8 cellular contexts compared by ENCODE assay signal in the genomic region with DNA sequence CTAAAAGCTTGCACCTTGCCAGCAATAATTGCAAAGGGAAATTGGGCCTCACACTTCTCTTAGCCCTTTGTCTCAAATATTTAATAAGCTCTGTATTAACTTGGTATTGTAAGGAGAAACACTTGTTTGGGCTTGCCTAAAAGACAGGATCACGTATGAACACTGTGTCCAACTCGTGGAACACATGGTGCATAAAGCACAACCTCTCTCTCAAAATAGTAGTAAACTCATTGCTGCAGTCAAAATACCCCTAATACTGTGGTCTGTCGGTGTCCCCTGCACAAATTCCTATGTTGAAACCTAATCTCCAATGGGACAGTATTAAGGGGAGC. TPM values are rescaled to one million over a fixed set of nuclear protein-coding genes. Genes with fewer than 3 reads are reported as not detected.
DNase-seq lines count a peak whose midpoint lies in the region; ATAC-seq, FAIRE-seq and TF ChIP-seq lines count a peak whose summit lies in the region.

No MANE protein-coding gene starts in this region.

- H4K20me1 ChIP-seq in K562 (replicated peaks; ENCODE audit: control insufficient read depth, insufficient read depth, low read length): no peaks in the 10 kb centered on the region; the same call in 1 of the 2 replicates

- ATAC-seq in HG02981 (IDR thresholded peaks at IDR 0.05; ENCODE audit: unreplicated experiment) (peak; percentile 4), K562 (no peak; the same call in 1 of the 3 replicates), HG02840 (IDR thresholded peaks at IDR 0.05; ENCODE audit: low FRiP score, unreplicated experiment) (no peak)

- peaks cover 3% of the 10 kb centered on the region for H3K36me3 ChIP-seq in ES-I3 (ENCODE audit: insufficient read depth, low read length)
- peaks cover 37% of the 10 kb centered on the region; the same call in 2 of the 3 replicates for H3K36me3 ChIP-seq in K562 (ENCODE audit: control insufficient read depth, insufficient read depth, low read length)
- H3K36me3 ChIP-seq in mesendoderm (ENCODE audit: control insufficient read depth, insufficient read depth, low read length): no peaks in the 10 kb centered on the region

- no peak overlapping the region for H2AK5ac ChIP-seq in mesendoderm (ENCODE audit: low read length)

- H3K9me3 ChIP-seq in ES-I3 (ENCODE audit: control insufficient read depth, insufficient read depth, low read length) (no peaks in the 10 kb centered on the region), K562 (replicated peaks; ENCODE audit: control insufficient read depth, insufficient read depth, low read depth, low read length) (no peaks in the 10 kb centered on the region)

- H3K9ac ChIP-seq in ES-I3 (ENCODE audit: low read depth, low read length) (peak overlapping the region; percentile 91), K562 (ENCODE audit: insufficient read depth in 1 of 2, low read depth in 2 of 2, low read length in 2 of 2) (peak overlapping the region; percentile 55 to 98; a peak in 3 of 4 replicates), mesendoderm (ENCODE audit: low read length) (peak overlapping the region; percentile 71)

- peak overlapping the region; percentile 85 for H2AFZ ChIP-seq in K562 (ENCODE audit: low read depth, low read length)

- H3K23ac ChIP-seq in mesendoderm (ENCODE audit: low read length): no peak overlapping the region

- H2BK15ac ChIP-seq in mesendoderm (replicated peaks; ENCODE audit: low read depth): no peak overlapping the region

- H3K27me3 ChIP-seq in K562 (ENCODE audit: control insufficient read depth in 2 of 2, insufficient read depth in 2 of 2, low read length in 2 of 2) (no peaks in the 10 kb centered on the region), mesendoderm (ENCODE audit: insufficient read depth, low read length, poor library complexity) (no peaks in the 10 kb centered on the region)

- no peaks in the 10 kb centered on the region for H3K9me1 ChIP-seq in K562 (ENCODE audit: control insufficient read depth, insufficient read depth, low read length)

- TSS peak; percentile 82 for BruUV-seq in K562 (replicated peaks; lab: Mats Ljungman, UMichigan)

- no peak overlapping the region for H3K18ac ChIP-seq in mesendoderm (ENCODE audit: low read length)

- H3K79me2 ChIP-seq in K562 (ENCODE audit: control insufficient read depth, insufficient read depth, low read length) (peaks cover 41% of the 10 kb centered on the region), mesendoderm (ENCODE audit: control insufficient read depth, insufficient read depth, low read length) (peaks cover 14% of the 10 kb centered on the region)

- no peak overlapping the region for H3K4ac ChIP-seq in mesendoderm (ENCODE audit: low read depth, low read length)

- POLR2A ChIA-PET in K562 (lab: Yijun Ruan, JAX): interaction anchor here (0.6 to 1.7 kb wide), 6 partner anchors 9 to 156 kb away, joined by 3 to 7 read pairs (median 4); no protein-coding TSS in a partner anchor

- H3K4me3 ChIP-seq in K562 (peak overlapping the region; percentile 93), mesendoderm (ENCODE audit: low read length) (peak overlapping the region; percentile 56)

- DNase-seq in K562 (ENCODE audit: extremely low read depth in 1 of 4, low spot score in 3 of 4): no peak
- no peak for DNase-seq in mesendoderm
- no peak for DNase-seq in stimulated activated naive CD4-positive, alpha-beta T cell treated with Interleukin-2 at 50 U/mL for 16 hours (lab: John Stamatoyannopoulos, UW)
- no peak for DNase-seq in nucleus accumbens (lab: John Stamatoyannopoulos, UW)
- DNase-seq in KG1 (lab: John Stamatoyannopoulos, UW): no peak

- H4K8ac ChIP-seq in mesendoderm (ENCODE audit: low read depth, low read length): no peak overlapping the region

- FAIRE-seq in K562 (lab: Jason Lieb, UNC): peak; percentile 19

- H3K27ac ChIP-seq in K562 (ENCODE audit: extremely low read depth, low read depth, low read length) (peak overlapping the region; percentile 95), mesendoderm (ENCODE audit: low read depth, low read length) (no peak overlapping the region)

- intact Hi-C loops in K562 (cut with micrococcal nuclease): no loop called here

- TF ChIP-seq RAD21 in K562 (CRISPR knock-in tag; conservative IDR thresholded peaks at IDR 0.05 in 1 of 2, IDR thresholded peaks at IDR 0.05 in 1 of 2): no peak

- 15% methylated on average over 3 of the region's 3 CpGs for WGBS in K562 (ENCODE audit: insufficient coverage, low coverage, missing lambda C conversion rate)
- no CpG with 5 or more reads among the region's 3 CpGs for WGBS in mesendoderm (ENCODE audit: extremely low coverage, insufficient coverage, low lambda C conversion rate)

- no peak for TF ChIP-seq EP300 in K562 (IDR thresholded peaks at IDR 0.05; ENCODE audit: low read length)

- TF ChIP-seq POLR2A in K562 (conservative IDR thresholded peaks at IDR 0.05): no peak

- in situ Hi-C loops in K562 (cut with MboI): no loop called here

- H3K4me1 ChIP-seq in ES-I3 (ENCODE audit: insufficient read depth, low read length) (no peaks in the 10 kb centered on the region), K562 (replicated peaks in 1 of 2; ENCODE audit: control insufficient read depth in 2 of 2, insufficient read depth in 2 of 2, low read length in 2 of 2) (peaks cover 0 to 7% of the 10 kb centered on the region in 2 experiments; a peak in 2 of 5 replicates), mesendoderm (ENCODE audit: control insufficient read depth, low read depth, low read length) (no peaks in the 10 kb centered on the region)

- H2BK120ac ChIP-seq in mesendoderm (ENCODE audit: low read depth, low read length): no peak overlapping the region

- CTCF ChIA-PET in K562 (lab: Yijun Ruan, JAX; ENCODE audit: low intra/inter-chr PET ratio): no interaction called here

- H3K4me2 ChIP-seq in K562 (ENCODE audit: insufficient read depth, low read length) (peak overlapping the region; percentile 96), mesendoderm (ENCODE audit: low read length) (peak overlapping the region; percentile 89)

- H3K79me1 ChIP-seq in mesendoderm (ENCODE audit: low read length): peaks cover 8% of the 10 kb centered on the region

- H3K56ac ChIP-seq in mesendoderm (ENCODE audit: low read length): peak overlapping the region; percentile 66

- no peak for TF ChIP-seq CTCF in K562 (IDR thresholded peaks at IDR 0.05 in 2 of 3, conservative IDR thresholded peaks at IDR 0.05 in 1 of 3; ENCODE audit: insufficient read depth in 2 of 3, low read depth in 1 of 3, low read length in 3 of 3)

- no peak overlapping the region for H2BK5ac ChIP-seq in mesendoderm (ENCODE audit: low read length)

- H4K5ac ChIP-seq in mesendoderm (ENCODE audit: low read length): peak overlapping the region; percentile 50

RNA-seq across cellular contexts. Expression of a gene that starts 0.4 kb away (rescaled TPM):
- 20.0 and 109 TPM in 2 replicates for total RNA-seq in K562 (2011; cell fraction: chromatin; rRNA removed; ENCODE audit: low replicate concordance)
- 13.7 and 18.2 TPM in 2 replicates for total RNA-seq in K562 (2011; cell fraction: nucleolus; rRNA removed)
- total RNA-seq in K562 (2011; cell fraction: nucleoplasm; rRNA removed): 20.6 and 33.0 TPM in 2 replicates
- total RNA-seq in K562 (2014; rRNA removed): 7.1 and 9.5 TPM in 2 replicates
- total RNA-seq in K562 (2014; rRNA removed; fragmentation: Illumina TruSeq; extraction: Trizol): 13.9 and 18.6 TPM in 2 replicates
- total RNA-seq in K562 (2015; rRNA removed; fragmentation: Illumina TruSeq; extraction: Trizol): 11.2 and 13.7 TPM in 2 replicates
- 10.9 and 12.3 TPM in 2 replicates for total RNA-seq in K562 (2021)
- 11.3 and 11.8 TPM in 2 replicates for polyA plus RNA-seq in K562 (2011; rRNA removed)
- polyA plus RNA-seq in K562 (2011; cell fraction: cytosol; rRNA removed): 2.1 and 3.2 TPM in 2 replicates
- polyA plus RNA-seq in K562 (2011; cell fraction: nucleus; rRNA removed): 9.1 and 10.1 TPM in 2 replicates
- polyA plus RNA-seq in K562 (2012): 6.7 and 10.2 TPM in 2 replicates
- polyA plus RNA-seq in K562 (2014; fragmentation: Illumina TruSeq; extraction: Trizol): 8.9 and 10.3 TPM in 2 replicates
- polyA plus RNA-seq in K562 (2014; fragmentation: Nextera tagmentation; extraction: Ambion mirVana): 1 to 10 TPM; 3.1 to 3.7 TPM
- 6.2 and 7.2 TPM in 2 replicates for polyA plus RNA-seq in K562 (2014; rRNA removed)
- polyA minus RNA-seq in K562 (2011; rRNA and poly(A)+ RNA removed): 23.0 and 37.6 TPM in 2 replicates
- polyA minus RNA-seq in K562 (2011; cell fraction: cytosol; rRNA and poly(A)+ RNA removed): 9.6 and 10.0 TPM in 2 replicates
- polyA minus RNA-seq in K562 (2011; cell fraction: nucleus; rRNA and poly(A)+ RNA removed): 13.1 and 18.0 TPM in 2 replicates
- polyA plus RNA-seq in mesendoderm (2013, experiment 1 of 2): 10.9 TPM
- 11.2 TPM for polyA plus RNA-seq in mesendoderm (2013, experiment 2 of 2)

RNA-seq across cellular contexts. Expression of a gene that starts 27.6 kb away (rescaled TPM):
- total RNA-seq in K562 (2011; cell fraction: chromatin; rRNA removed; ENCODE audit: low replicate concordance): 34.9 and 77.4 TPM in 2 replicates
- 20.9 and 22.8 TPM in 2 replicates for total RNA-seq in K562 (2011; cell fraction: nucleolus; rRNA removed)
- 42.0 and 48.9 TPM in 2 replicates for total RNA-seq in K562 (2011; cell fraction: nucleoplasm; rRNA removed)
- total RNA-seq in K562 (2014; rRNA removed) (23.2 and 28.9 TPM in 2 replicates), K562 (2014; rRNA removed; fragmentation: Illumina TruSeq; extraction: Trizol) (35.4 and 40.9 TPM in 2 replicates), K562 (2015; rRNA removed; fragmentation: Illumina TruSeq; extraction: Trizol) (33.9 and 38.6 TPM in 2 replicates), K562 (2021) (31.2 and 33.8 TPM in 2 replicates)
- polyA plus RNA-seq in K562 (2011; rRNA removed) (42.5 and 58.2 TPM in 2 replicates), K562 (2014; fragmentation: Illumina TruSeq; extraction: Trizol) (30.7 and 45.2 TPM in 2 replicates), K562 (2014; fragmentation: Nextera tagmentation; extraction: Ambion mirVana) (10 to 100 TPM; 58.3 to 80.0 TPM), K562 (2014; rRNA removed) (36.7 and 42.0 TPM in 2 replicates)
- polyA plus RNA-seq in K562 (2011; cell fraction: cytosol; rRNA removed): 11.9 and 19.8 TPM in 2 replicates
- 37.5 and 53.9 TPM in 2 replicates for polyA plus RNA-seq in K562 (2011; cell fraction: nucleus; rRNA removed)
- polyA plus RNA-seq in K562 (2012): 28.0 and 29.6 TPM in 2 replicates
- 28.8 and 29.4 TPM in 2 replicates for polyA minus RNA-seq in K562 (2011; rRNA and poly(A)+ RNA removed)
- 9.5 and 9.9 TPM in 2 replicates for polyA minus RNA-seq in K562 (2011; cell fraction: cytosol; rRNA and poly(A)+ RNA removed)
- 24.2 and 38.8 TPM in 2 replicates for polyA minus RNA-seq in K562 (2011; cell fraction: nucleus; rRNA and poly(A)+ RNA removed)
- polyA plus RNA-seq in mesendoderm (2013, experiment 1 of 2): 54.4 TPM
- polyA plus RNA-seq in mesendoderm (2013, experiment 2 of 2): 53.9 TPM

RNA-seq across cellular contexts. Expression of a gene that starts 32.2 kb away (rescaled TPM):
- 6.7 and 11.2 TPM in 2 replicates for total RNA-seq in K562 (2011; cell fraction: chromatin; rRNA removed; ENCODE audit: low replicate concordance)
- total RNA-seq in K562 (2011; cell fraction: nucleolus; rRNA removed): 10.8 TPM in 2 replicates
- total RNA-seq in K562 (2011; cell fraction: nucleoplasm; rRNA removed): 14.4 and 14.6 TPM in 2 replicates
- 11.3 and 11.9 TPM in 2 replicates for total RNA-seq in K562 (2014; rRNA removed)
- 12.7 and 13.0 TPM in 2 replicates for total RNA-seq in K562 (2014; rRNA removed; fragmentation: Illumina TruSeq; extraction: Trizol)
- 9.4 and 10.7 TPM in 2 replicates for total RNA-seq in K562 (2015; rRNA removed; fragmentation: Illumina TruSeq; extraction: Trizol)
- 11.5 and 15.2 TPM in 2 replicates for total RNA-seq in K562 (2021)
- 21.5 and 22.0 TPM in 2 replicates for polyA plus RNA-seq in K562 (2011; rRNA removed)
- 22.4 and 25.0 TPM in 2 replicates for polyA plus RNA-seq in K562 (2011; cell fraction: cytosol; rRNA removed)
- 3.3 and 6.6 TPM in 2 replicates for polyA plus RNA-seq in K562 (2011; cell fraction: nucleus; rRNA removed)
- polyA plus RNA-seq in K562 (2012): 16.2 and 23.1 TPM in 2 replicates
- 16.8 and 20.6 TPM in 2 replicates for polyA plus RNA-seq in K562 (2014; fragmentation: Illumina TruSeq; extraction: Trizol)
- polyA plus RNA-seq in K562 (2014; fragmentation: Nextera tagmentation; extraction: Ambion mirVana): 10 to 100 TPM; 51.8 to 54.0 TPM
- polyA plus RNA-seq in K562 (2014; rRNA removed): 10.3 and 14.6 TPM in 2 replicates
- 21.9 and 23.0 TPM in 2 replicates for polyA minus RNA-seq in K562 (2011; rRNA and poly(A)+ RNA removed)
- polyA minus RNA-seq in K562 (2011; cell fraction: cytosol; rRNA and poly(A)+ RNA removed): 11.2 and 13.1 TPM in 2 replicates
- polyA minus RNA-seq in K562 (2011; cell fraction: nucleus; rRNA and poly(A)+ RNA removed): 1.3 and 3.7 TPM in 2 replicates
- 21.1 TPM for polyA plus RNA-seq in mesendoderm (2013, experiment 1 of 2)
- polyA plus RNA-seq in mesendoderm (2013, experiment 2 of 2): 21.6 TPM

RNA-seq across cellular contexts. Expression of a gene that starts 39.0 kb away (rescaled TPM):
- 24.0 and 29.3 TPM in 2 replicates for total RNA-seq in K562 (2011; cell fraction: chromatin; rRNA removed; ENCODE audit: low replicate concordance)
- total RNA-seq in K562 (2011; cell fraction: nucleolus; rRNA removed): 13.2 and 16.2 TPM in 2 replicates
- 13.5 and 18.2 TPM in 2 replicates for total RNA-seq in K562 (2011; cell fraction: nucleoplasm; rRNA removed)
- 7.4 and 8.1 TPM in 2 replicates for total RNA-seq in K562 (2014; rRNA removed)
- 14.5 and 17.9 TPM in 2 replicates for total RNA-seq in K562 (2014; rRNA removed; fragmentation: Illumina TruSeq; extraction: Trizol)
- total RNA-seq in K562 (2015; rRNA removed; fragmentation: Illumina TruSeq; extraction: Trizol): 14.4 and 17.9 TPM in 2 replicates
- total RNA-seq in K562 (2021): 9.6 and 10.4 TPM in 2 replicates
- polyA plus RNA-seq in K562 (2011; rRNA removed): 4.2 and 5.6 TPM in 2 replicates
- 2.3 and 2.7 TPM in 2 replicates for polyA plus RNA-seq in K562 (2011; cell fraction: cytosol; rRNA removed)
- 4.7 and 7.6 TPM in 2 replicates for polyA plus RNA-seq in K562 (2011; cell fraction: nucleus; rRNA removed)
- polyA plus RNA-seq in K562 (2012): 6.5 and 6.7 TPM in 2 replicates
- polyA plus RNA-seq in K562 (2014; fragmentation: Illumina TruSeq; extraction: Trizol): 9.9 and 10.8 TPM in 2 replicates
- 1 to 10 TPM; 3.6 to 5.1 TPM for polyA plus RNA-seq in K562 (2014; fragmentation: Nextera tagmentation; extraction: Ambion mirVana)
- 6.5 and 9.4 TPM in 2 replicates for polyA plus RNA-seq in K562 (2014; rRNA removed)
- 8.5 and 10.3 TPM in 2 replicates for polyA minus RNA-seq in K562 (2011; rRNA and poly(A)+ RNA removed)
- 2.6 and 5.2 TPM in 2 replicates for polyA minus RNA-seq in K562 (2011; cell fraction: cytosol; rRNA and poly(A)+ RNA removed)
- polyA minus RNA-seq in K562 (2011; cell fraction: nucleus; rRNA and poly(A)+ RNA removed): 7.8 and 9.0 TPM in 2 replicates
- 87.2 TPM for polyA plus RNA-seq in mesendoderm (2013, experiment 1 of 2)
- polyA plus RNA-seq in mesendoderm (2013, experiment 2 of 2): 82.9 TPM
